In genomic region chr4:13988347-13989265, GRCh38 we compare ENCODE assay signal across 11 cellular contexts.
DNase-seq lines count a peak whose midpoint lies in the region; ATAC-seq, FAIRE-seq and TF ChIP-seq lines count a peak whose summit lies in the region.
"Had no signal": no experiment of that assay in that cellular context is flagged by ENCODE, and none has a peak within 500 bp of the region (broad histone marks: within the 10 kb centered on the region; RNA-seq: fewer than 3 reads in every experiment).

No MANE protein-coding gene starts in this region.

- ATAC-seq in A549 (peak; percentile 92 to 93), HG02588 (IDR thresholded peaks at IDR 0.05; ENCODE audit: unreplicated experiment) (no peak), GM18519 (IDR thresholded peaks at IDR 0.05; ENCODE audit: low FRiP score, unreplicated experiment) (no peak)
- ATAC-seq: HCT116 had no signal

- H4K91ac ChIP-seq in H1 (replicated peaks; ENCODE audit: insufficient read length, low read length): no peak overlapping the region

- no peak for TF ChIP-seq CTCF in A549 (IDR thresholded peaks at IDR 0.05)
- TF ChIP-seq CTCF in H1 (IDR thresholded peaks at IDR 0.05; ENCODE audit: control extremely low read depth in 1 of 3, insufficient read depth in 1 of 3, low read depth in 1 of 3, low read length in 3 of 3): no peak
- no peak for TF ChIP-seq CTCF in type B pancreatic cell (conservative IDR thresholded peaks at IDR 0.05)

- H2BK20ac ChIP-seq in H1 (ENCODE audit: low read length): no peak overlapping the region

- H3K4ac ChIP-seq in H1 (replicated peaks; ENCODE audit: insufficient read length, low read depth, low read length): no peak overlapping the region
- no peak overlapping the region for H3K4ac ChIP-seq in mesendoderm (ENCODE audit: low read depth, low read length)

- H2AK5ac ChIP-seq in H1 (ENCODE audit: low read depth, low read length) (no peak overlapping the region), mesendoderm (ENCODE audit: low read length) (no peak overlapping the region)

- no peaks in the 10 kb centered on the region for H3K36me3 ChIP-seq in H1 (ENCODE audit: control insufficient read depth in 2 of 4, insufficient read depth in 4 of 4, low read length in 3 of 4)
- H3K36me3 ChIP-seq in mesendoderm (ENCODE audit: control insufficient read depth, insufficient read depth, low read length): no peaks in the 10 kb centered on the region

- no peaks in the 10 kb centered on the region for H3K79me1 ChIP-seq in H1 (ENCODE audit: low read depth, low read length)
- no peaks in the 10 kb centered on the region for H3K79me1 ChIP-seq in mesendoderm (ENCODE audit: low read length)

- H2BK12ac ChIP-seq in H1 (ENCODE audit: low read depth, low read length): no peak overlapping the region

- H2BK120ac ChIP-seq in H1 (replicated peaks; ENCODE audit: low read depth, low read length): no peak overlapping the region
- no peak overlapping the region for H2BK120ac ChIP-seq in mesendoderm (ENCODE audit: low read depth, low read length)

- no peak overlapping the region for H3K4me3 Mint-ChIP-seq in type B pancreatic cell
- H3K4me3 Mint-ChIP-seq: B cell had no signal

- no peaks in the 10 kb centered on the region for H3K36me3 Mint-ChIP-seq in type B pancreatic cell

- TF ChIP-seq RAD21 in A549 (conservative IDR thresholded peaks at IDR 0.05 in 1 of 2, IDR thresholded peaks at IDR 0.05 in 1 of 2) (peak; percentile 24 to 71), H1 (IDR thresholded peaks at IDR 0.05 in 1 of 2, conservative IDR thresholded peaks at IDR 0.05 in 1 of 2; ENCODE audit: low read depth in 2 of 2, low read length in 2 of 2) (no peak)

- FAIRE-seq in A549 (lab: Jason Lieb, UNC) (no peak), H1 (lab: Jason Lieb, UNC) (no peak)

- H4K20me1 ChIP-seq in H1 (replicated peaks in 1 of 2; ENCODE audit: control insufficient read depth in 1 of 2, insufficient read depth in 2 of 2, low read length in 2 of 2): no peaks in the 10 kb centered on the region

- POLR2A ChIA-PET in A549 (lab: Yijun Ruan, JAX): interaction anchor here (0.7 to 1.5 kb wide), 10 partner anchors 10 to 1014 kb away, joined by 3 to 20 read pairs (median 4); partner anchors contain the start of genes BOD1L1 and CPEB2
- POLR2A ChIA-PET in H1 (lab: Charles Lee; ENCODE audit: partially characterized antibody): no interaction called here

- peak; percentile 35 to 91 for DNase-seq in A549 (ENCODE audit: low read depth in 1 of 2, low spot score in 1 of 2)
- DNase-seq in MV-4-11 (lab: John Stamatoyannopoulos, UW): peak; percentile 48
- DNase-seq in H1 (ENCODE audit: low read depth in 1 of 2, low spot score in 2 of 2): no peak
- peak; percentile 25 for DNase-seq in mesendoderm
- DNase-seq in type B pancreatic cell (ENCODE audit: extremely low spot score, unreplicated experiment): no peak
- no peak for DNase-seq in NCI-H526 treated with DMSO at 0.1 percent for 48 hours (lab: John Stamatoyannopoulos, UW)
- DNase-seq: dermis blood vessel endothelial cell had no signal

- no peaks in the 10 kb centered on the region for H3K23me2 ChIP-seq in H1 (ENCODE audit: low read depth, low read length)

- H3K79me2 ChIP-seq in H1 (ENCODE audit: control insufficient read depth in 1 of 2, insufficient read depth in 2 of 2, low read length in 2 of 2): no peaks in the 10 kb centered on the region
- H3K79me2 ChIP-seq in mesendoderm (ENCODE audit: control insufficient read depth, insufficient read depth, low read length): no peaks in the 10 kb centered on the region

- H3K27ac Mint-ChIP-seq in type B pancreatic cell: no peak overlapping the region
- H3K27ac Mint-ChIP-seq: B cell had no signal

- peaks cover 4% of the 10 kb centered on the region for H3K27me3 Mint-ChIP-seq in type B pancreatic cell

- H3K14ac ChIP-seq in H1 (ENCODE audit: insufficient read length): no peak overlapping the region

- H3K27ac ChIP-seq in A549: peak overlapping the region; percentile 97 to 98
- no peak overlapping the region for H3K27ac ChIP-seq in H1 (ENCODE audit: low read depth, low read length)
- H3K27ac ChIP-seq in mesendoderm (ENCODE audit: low read depth, low read length): no peak overlapping the region

- H3K18ac ChIP-seq in H1 (ENCODE audit: extremely low read depth, low read length) (no peak overlapping the region), mesendoderm (ENCODE audit: low read length) (no peak overlapping the region)

- no peaks in the 10 kb centered on the region for H3K9me3 Mint-ChIP-seq in type B pancreatic cell

- peak; percentile 96 to 97 for TF ChIP-seq EP300 in A549 (IDR thresholded peaks at IDR 0.05)
- no peak for TF ChIP-seq EP300 in H1 (IDR thresholded peaks at IDR 0.05; ENCODE audit: borderline replicate concordance in 1 of 2, low read depth in 2 of 2, low read length in 2 of 2)

- no peak overlapping the region for H4K8ac ChIP-seq in H1 (ENCODE audit: extremely low read depth, insufficient read depth, low read length)
- no peak overlapping the region for H4K8ac ChIP-seq in mesendoderm (ENCODE audit: low read depth, low read length)

- no peak for TF ChIP-seq POLR2A in A549 (IDR thresholded peaks at IDR 0.05; ENCODE audit: low read length)
- TF ChIP-seq POLR2A in H1 (IDR thresholded peaks at IDR 0.05; ENCODE audit: control extremely low read depth in 1 of 2, low read depth in 2 of 2, low read length in 2 of 2): no peak

- H4K5ac ChIP-seq in H1 (ENCODE audit: insufficient read length, low read depth, low read length) (no peak overlapping the region), mesendoderm (ENCODE audit: low read length) (no peak overlapping the region)

- 2% methylated on average over 10 of the region's 10 CpGs for WGBS in A549 (ENCODE audit: missing lambda C conversion rate)
- 87% methylated on average over 10 of the region's 10 CpGs; no CpG with 5 or more reads in 1 of the 2 experiments for WGBS in H1 (ENCODE audit: extremely low coverage in 1 of 2, insufficient coverage in 1 of 2, insufficient read length in 1 of 2, insufficient replicate concordance in 2 of 2, low coverage in 1 of 2, low lambda C conversion rate in 2 of 2, missing lambda C conversion rate in 1 of 2), 2 experiments
- WGBS in mesendoderm (ENCODE audit: extremely low coverage, insufficient coverage, low lambda C conversion rate): no CpG with 5 or more reads among the region's 10 CpGs

- H3K4me1 ChIP-seq in A549 (peaks cover 69% of the 10 kb centered on the region), H1 (replicated peaks in 1 of 4; ENCODE audit: control insufficient read depth in 3 of 4, insufficient read depth in 4 of 4, low read length in 3 of 4) (peaks cover 0 to 3% (median 0%) of the 10 kb centered on the region in 4 experiments; a peak in 1 of 7 replicates), mesendoderm (ENCODE audit: control insufficient read depth, low read depth, low read length) (no peaks in the 10 kb centered on the region)

- H3K27me3 ChIP-seq in H1 (replicated peaks in 1 of 4; ENCODE audit: control insufficient read depth in 3 of 4, extremely low read depth in 1 of 4, insufficient read depth in 3 of 4, low read length in 3 of 4): peaks cover 0 to 1% (median 0%) of the 10 kb centered on the region in 4 experiments; a peak in 1 of 7 replicates
- no peaks in the 10 kb centered on the region for H3K27me3 ChIP-seq in mesendoderm (ENCODE audit: insufficient read depth, low read length, poor library complexity)

- H3K56ac ChIP-seq in H1 (replicated peaks; ENCODE audit: insufficient read length, low read depth, low read length) (no peak overlapping the region), mesendoderm (ENCODE audit: low read length) (no peak overlapping the region)

- H2BK15ac ChIP-seq in H1 (ENCODE audit: low read length) (no peak overlapping the region), mesendoderm (replicated peaks; ENCODE audit: low read depth) (no peak overlapping the region)

- peak overlapping the region; percentile 79 for H3K4me2 ChIP-seq in A549
- H3K4me2 ChIP-seq in H1 (ENCODE audit: insufficient read depth in 1 of 2, low read depth in 2 of 2, low read length in 2 of 2): no peak overlapping the region
- H3K4me2 ChIP-seq in mesendoderm (ENCODE audit: low read length): no peak overlapping the region

- H3K9me3 ChIP-seq in A549: peaks cover 4% of the 10 kb centered on the region; the same call in 1 of the 3 replicates
- no peaks in the 10 kb centered on the region for H3K9me3 ChIP-seq in H1 (ENCODE audit: insufficient read depth in 2 of 2, low read depth in 1 of 2, low read length in 1 of 2)

- H3K23ac ChIP-seq in H1 (ENCODE audit: insufficient read length) (no peak overlapping the region), mesendoderm (ENCODE audit: low read length) (no peak overlapping the region)

- peak overlapping the region; percentile 19; the same call in 1 of the 3 replicates for H3K4me3 ChIP-seq in A549
- H3K4me3 ChIP-seq in H1 (ENCODE audit: extremely low read depth in 1 of 4, insufficient read depth in 2 of 4, low read depth in 3 of 4, low read length in 4 of 4): no peak overlapping the region
- no peak overlapping the region for H3K4me3 ChIP-seq in mesendoderm (ENCODE audit: low read length)

- no peak overlapping the region for H3K9ac ChIP-seq in H1 (replicated peaks in 1 of 4; ENCODE audit: extremely low read depth in 1 of 4, low read depth in 3 of 4, low read length in 3 of 4)
- no peak overlapping the region for H3K9ac ChIP-seq in mesendoderm (ENCODE audit: low read length)

- H2AFZ ChIP-seq in H1 (ENCODE audit: low read length): 0 out of 2 replicates have a peak overlapping the region, but pooled peaks have one; percentile 1

- H3K4me1 Mint-ChIP-seq in type B pancreatic cell (ENCODE audit: unreplicated experiment): peaks cover 8% of the 10 kb centered on the region
- H3K4me1 Mint-ChIP-seq: B cell had no signal

- no peak overlapping the region for H2BK5ac ChIP-seq in H1 (ENCODE audit: low read depth, low read length)
- no peak overlapping the region for H2BK5ac ChIP-seq in mesendoderm (ENCODE audit: low read length)

- CTCF ChIA-PET in A549 (lab: Yijun Ruan, JAX): interaction anchor here (0.8 to 1.9 kb wide), 4 partner anchors 83 to 334 kb away, joined by 3 to 4 read pairs (median 4); no protein-coding TSS in a partner anchor
- CTCF ChIA-PET in H1 (lab: Charles Lee; ENCODE audit: partially characterized antibody): interaction anchor here (0.6 kb wide), 1 partner anchor 39 kb away, joined by 3 read pairs; no protein-coding TSS in a partner anchor

TF ChIP-seq in A549, 52 proteins besides CTCF, POLR2A, EP300 and RAD21 (continues in another document):
- no peak for TF ChIP-seq HDAC2 (IDR thresholded peaks at IDR 0.05)
- no peak for TF ChIP-seq PHF8 (IDR thresholded peaks at IDR 0.05; ENCODE audit: borderline replicate concordance, low read depth)

TF ChIP-seq in H1, 55 proteins besides CTCF, POLR2A, EP300 and RAD21 (continues in another document):
- TF ChIP-seq JUN (IDR thresholded peaks at IDR 0.05; ENCODE audit: low read depth, low read length) (no peak), TAF1 (IDR thresholded peaks at IDR 0.05; ENCODE audit: low read depth, low read length) (no peak), FOSL1 (IDR thresholded peaks at IDR 0.05; ENCODE audit: insufficient read depth, low read depth, low read length) (no peak), CBX5 (IDR thresholded peaks at IDR 0.05; ENCODE audit: low read depth, low read length) (no peak), MAFK (IDR thresholded peaks at IDR 0.05; ENCODE audit: low read depth, low read length) (no peak), HDAC2 (IDR thresholded peaks at IDR 0.05; ENCODE audit: borderline replicate concordance in 1 of 2, low read depth in 2 of 2, low read length in 2 of 2) (no peak), KDM1A (IDR thresholded peaks at IDR 0.05; ENCODE audit: borderline replicate concordance, low read length) (no peak), CREB1 (IDR thresholded peaks at IDR 0.05) (no peak)

Comparison
In these comparisons a context has a peak if more than half of its experiments do, and no peak if none do; other contexts are left out.
1. ATAC-seq: peak in A549 (2 of 2); none in HG02588 (single experiment) and GM18519 (single experiment).
2. DNase-seq: peak in A549 (2 of 2), MV-4-11 (single experiment) and mesendoderm (single experiment); none in H1 (0 of 2), type B pancreatic cell (single experiment) and NCI-H526 treated with DMSO at 0.1 percent for 48 hours (single experiment).
3. H3K27ac ChIP-seq: peak in A549 (2 of 2); none in H1 (single experiment) and mesendoderm (single experiment).
4. Of the 18 proteins assayed by ChIP-seq in both H1 and A549: peak only in H1: none; only in A549: CEBPB, EP300, JUN, MAFK, MAX and RAD21; in both: none; in neither: 12.